ENCODE assay signal across 11 cellular contexts in genomic region chr11:66290332-66290629, GRCh38. TPM values are rescaled to one million over a fixed set of nuclear protein-coding genes. Genes with fewer than 3 reads are reported as not detected.
DNase-seq lines count a peak whose midpoint lies in the region; TF ChIP-seq lines count a peak whose summit lies in the region.
"Had no signal": no experiment of that assay in that cellular context is flagged by ENCODE, and none has a peak within 500 bp of the region (broad histone marks: within the 10 kb centered on the region; RNA-seq: fewer than 3 reads in every experiment).

No MANE protein-coding gene starts in this region.

- H3K27ac Mint-ChIP-seq in activated naive CD4-positive, alpha-beta T cell treated with anti-CD3 and anti-CD28 coated beads, Interleukin-2, amount 50 U/mL, for 24 hours = peak overlapping the region; percentile 46
- H3K27ac Mint-ChIP-seq in glutamatergic neuron (ENCODE audit: unreplicated experiment) (peak overlapping the region; percentile 98), type B pancreatic cell (peak overlapping the region; percentile 98)

- peak overlapping the region; percentile 95 for H3K4me3 Mint-ChIP-seq in activated naive CD4-positive, alpha-beta T cell treated with anti-CD3 and anti-CD28 coated beads, Interleukin-2, amount 50 U/mL, for 24 hours
- H3K4me3 Mint-ChIP-seq in glutamatergic neuron (ENCODE audit: unreplicated experiment) = peak overlapping the region; percentile 95
- H3K4me3 Mint-ChIP-seq in type B pancreatic cell = peak overlapping the region; percentile 93

- DNase-seq in activated naive CD4-positive, alpha-beta T cell treated with anti-CD3 and anti-CD28 coated beads, Interleukin-2, amount 50 U/mL, for 16 hours = no peak
- no peak for DNase-seq in glutamatergic neuron
- no peak for DNase-seq in type B pancreatic cell (ENCODE audit: extremely low spot score, unreplicated experiment)
- no peak for DNase-seq in stimulated activated CD4-positive, alpha-beta T cell treated with anti-CD3 and anti-CD28 coated beads, Interleukin-1b, Interleukin-23, amount 100 ng/mL, for 48 hours
- DNase-seq in coronary artery (ENCODE audit: low spot score) = no peak
- DNase-seq in activated CD4-positive, CD25-positive, alpha-beta regulatory T cell (lab: John Stamatoyannopoulos, UW) = no peak
- DNase-seq: activated CD8-positive, alpha-beta memory T cell treated with anti-CD3 and anti-CD28 coated beads, Interleukin-2, amount 50 U/mL, for 48 hours had no signal

- H3K27me3 Mint-ChIP-seq in activated naive CD4-positive, alpha-beta T cell treated with anti-CD3 and anti-CD28 coated beads, Interleukin-2, amount 50 U/mL, for 24 hours = peaks cover 11% of the 10 kb centered on the region
- H3K27me3 Mint-ChIP-seq in glutamatergic neuron (ENCODE audit: unreplicated experiment) (peaks cover 29% of the 10 kb centered on the region), type B pancreatic cell (peaks cover 43% of the 10 kb centered on the region)

- no peaks in the 10 kb centered on the region for H3K36me3 Mint-ChIP-seq in activated naive CD4-positive, alpha-beta T cell treated with anti-CD3 and anti-CD28 coated beads, Interleukin-2, amount 50 U/mL, for 24 hours
- H3K36me3 Mint-ChIP-seq in glutamatergic neuron (ENCODE audit: unreplicated experiment) = no peaks in the 10 kb centered on the region
- H3K36me3 Mint-ChIP-seq in type B pancreatic cell = peaks cover 3% of the 10 kb centered on the region

- TF ChIP-seq CTCF in VCaP (conservative IDR thresholded peaks at IDR 0.05) (no peak), glutamatergic neuron (IDR thresholded peaks at IDR 0.05; ENCODE audit: partially characterized antibody, unreplicated experiment) (no peak), type B pancreatic cell (conservative IDR thresholded peaks at IDR 0.05) (no peak), coronary artery (IDR thresholded peaks at IDR 0.05) (no peak)

- peaks cover 36% of the 10 kb centered on the region for H3K4me1 Mint-ChIP-seq in activated naive CD4-positive, alpha-beta T cell treated with anti-CD3 and anti-CD28 coated beads, Interleukin-2, amount 50 U/mL, for 24 hours
- peaks cover 32% of the 10 kb centered on the region for H3K4me1 Mint-ChIP-seq in glutamatergic neuron (ENCODE audit: low read depth, unreplicated experiment)
- H3K4me1 Mint-ChIP-seq in type B pancreatic cell (ENCODE audit: unreplicated experiment) = peaks cover 18% of the 10 kb centered on the region

- H3K27ac ChIP-seq in VCaP (peak overlapping the region; percentile 98), coronary artery (no peak overlapping the region)
- H3K27ac ChIP-seq: SK-N-MC had no signal

- no peak overlapping the region for H3K4me3 ChIP-seq in coronary artery

- H3K9me3 Mint-ChIP-seq in activated naive CD4-positive, alpha-beta T cell treated with anti-CD3 and anti-CD28 coated beads, Interleukin-2, amount 50 U/mL, for 24 hours = no peaks in the 10 kb centered on the region
- H3K9me3 Mint-ChIP-seq in glutamatergic neuron (ENCODE audit: unreplicated experiment) (peaks cover 22% of the 10 kb centered on the region), type B pancreatic cell (no peaks in the 10 kb centered on the region)
- H3K9me3 Mint-ChIP-seq: dendritic cell treated with granulocyte-macrophage colony-stimulating factor and Interleukin-4, amounts not matched to agents 40 ng/mL and 50 ng/mL, for 4 days had no signal

RNA-seq across cellular contexts. Expression of gene YIF1A, which starts 1.3 kb away (rescaled TPM):
- total RNA-seq in glutamatergic neuron (ENCODE audit: unreplicated experiment) (115 TPM), type B pancreatic cell (ENCODE audit: low replicate concordance) (87.0 and 133 TPM in 2 replicates)

RNA-seq across cellular contexts. Expression of gene TMEM151A, which starts 1.4 kb away (rescaled TPM):
- total RNA-seq in glutamatergic neuron (ENCODE audit: unreplicated experiment) (19.2 TPM), type B pancreatic cell (ENCODE audit: low replicate concordance) (2.1 and 2.6 TPM in 2 replicates)

RNA-seq across cellular contexts. Expression of gene CNIH2, which starts 12.3 kb away (rescaled TPM):
- 61.3 TPM for total RNA-seq in glutamatergic neuron (ENCODE audit: unreplicated experiment)
- 21.3 and 23.2 TPM in 2 replicates for total RNA-seq in type B pancreatic cell (ENCODE audit: low replicate concordance)

RNA-seq across cellular contexts. Expression of gene RAB1B, which starts 21.8 kb away (rescaled TPM):
- total RNA-seq in glutamatergic neuron (ENCODE audit: unreplicated experiment) (85.4 TPM), type B pancreatic cell (ENCODE audit: low replicate concordance) (96.4 and 122 TPM in 2 replicates)

RNA-seq across cellular contexts. Expression of gene CD248, which starts 26.6 kb away (rescaled TPM):
- 11.4 TPM for total RNA-seq in glutamatergic neuron (ENCODE audit: unreplicated experiment)
- 0.76 and 31.9 TPM in 2 replicates for total RNA-seq in type B pancreatic cell (ENCODE audit: low replicate concordance)

Comparison
In these comparisons a context has a peak if more than half of its experiments do, and no peak if none do; other contexts are left out.
1. H3K27ac Mint-ChIP-seq: peak in every context shown above with its lines; median percentile 98 in glutamatergic neuron; 98 in type B pancreatic cell; 46 in activated naive CD4-positive, alpha-beta T cell treated with anti-CD3 and anti-CD28 coated beads, Interleukin-2, amount 50 U/mL, for 24 hours.